Comparison of ENCODE assay signal across 1 cellular context in genomic region chr2:96249654-96250053, GRCh38.
TF ChIP-seq lines count a peak whose summit lies in the region.

No MANE protein-coding gene starts in this region.

TF ChIP-seq in IMR-90, 13 proteins besides CTCF, POLR2A, EP300 and RAD21:
- TF ChIP-seq RCOR1 (IDR thresholded peaks at IDR 0.05; ENCODE audit: insufficient replicate concordance, low read length) (no peak), BHLHE40 (IDR thresholded peaks at IDR 0.05; ENCODE audit: low read depth, low read length) (no peak), CHD1 (IDR thresholded peaks at IDR 0.05; ENCODE audit: low read depth, low read length) (no peak), MXI1 (IDR thresholded peaks at IDR 0.05; ENCODE audit: borderline replicate concordance, low read depth, low read length) (no peak), MAFK (IDR thresholded peaks at IDR 0.05; ENCODE audit: low read depth, low read length) (no peak), RFX5 (IDR thresholded peaks at IDR 0.05; ENCODE audit: low read depth, low read length) (no peak), CEBPB (IDR thresholded peaks at IDR 0.05; ENCODE audit: low read depth, low read length) (no peak), NFE2L2 (IDR thresholded peaks at IDR 0.05; ENCODE audit: low read depth, low read length) (no peak), SMC3 (IDR thresholded peaks at IDR 0.05; ENCODE audit: low read depth, low read length) (no peak), ELK1 (IDR thresholded peaks at IDR 0.05; ENCODE audit: borderline replicate concordance, low read depth, low read length) (no peak), FOS (IDR thresholded peaks at IDR 0.05; ENCODE audit: low read depth, low read length) (no peak), USF2 (IDR thresholded peaks at IDR 0.05; ENCODE audit: low read depth, low read length) (no peak), MAZ (IDR thresholded peaks at IDR 0.05; ENCODE audit: borderline replicate concordance, low read depth, low read length) (no peak)
